ENCODE assay signal across 8 cellular contexts in the genomic region with DNA sequence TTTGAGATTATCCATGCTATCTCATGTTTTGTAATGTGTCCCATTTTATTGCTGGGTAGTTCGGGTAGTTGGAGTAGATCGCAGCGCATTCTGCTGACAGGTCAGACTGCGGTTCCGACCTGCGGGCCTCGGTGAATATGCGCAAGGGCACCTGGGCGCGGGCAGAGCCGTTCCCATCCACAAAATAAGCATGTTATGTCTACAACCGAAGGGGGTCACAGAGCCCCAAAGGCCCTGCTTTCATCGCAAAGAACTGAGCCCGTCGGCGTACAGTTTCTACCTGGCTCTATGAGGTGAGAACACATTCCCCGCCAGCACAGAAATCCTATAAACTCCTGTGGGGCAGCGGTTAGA.
DNase-seq lines count a peak whose midpoint lies in the region; ATAC-seq, FAIRE-seq and TF ChIP-seq lines count a peak whose summit lies in the region.

No MANE protein-coding gene starts in this region.

- H4K20me1 ChIP-seq in HepG2 (ENCODE audit: insufficient read depth, low read length) = no peaks in the 10 kb centered on the region

- H3K4me1 ChIP-seq in HepG2 (ENCODE audit: insufficient read depth, low read length) = peaks cover 12% of the 10 kb centered on the region; the same call in 1 of the 2 replicates
- H3K4me1 ChIP-seq in tibial nerve = peaks cover 0 to 40% (median 4%) of the 10 kb centered on the region in 4 donors

- H3K36me3 Mint-ChIP-seq in activated naive CD4-positive, alpha-beta T cell treated with anti-CD3 and anti-CD28 coated beads for 36 hours (ENCODE audit: low read depth) = peaks cover 4% of the 10 kb centered on the region
- no peaks in the 10 kb centered on the region for H3K36me3 Mint-ChIP-seq in activated naive CD8-positive, alpha-beta T cell treated with anti-CD3 and anti-CD28 coated beads for 36 hours

- peak overlapping the region; percentile 92 for H3K4me3 Mint-ChIP-seq in activated naive CD4-positive, alpha-beta T cell treated with anti-CD3 and anti-CD28 coated beads for 36 hours
- H3K4me3 Mint-ChIP-seq in activated naive CD8-positive, alpha-beta T cell treated with anti-CD3 and anti-CD28 coated beads for 36 hours = peak overlapping the region; percentile 89

- in situ Hi-C loops in HepG2 (cut with HindIII; ENCODE audit: extremely low pct_ligation_motif_present, low pct_unique_long_range_greater_than_20kb) = no loop called here

- peak overlapping the region; percentile 18 to 69 (median 26); a peak in 5 of 6 replicates for H3K4me3 ChIP-seq in HepG2 (replicated peaks in 1 of 3; ENCODE audit: insufficient read depth in 1 of 3, low read depth in 2 of 3, low read length in 3 of 3)
- H3K4me3 ChIP-seq in tibial nerve = peak overlapping the region; percentile 29 to 57 (median 51)

- FAIRE-seq in HepG2 (lab: Jason Lieb, UNC) = no peak

- peaks cover 5% of the 10 kb centered on the region for H3K9me3 Mint-ChIP-seq in activated naive CD4-positive, alpha-beta T cell treated with anti-CD3 and anti-CD28 coated beads for 36 hours
- H3K9me3 Mint-ChIP-seq in activated naive CD8-positive, alpha-beta T cell treated with anti-CD3 and anti-CD28 coated beads for 36 hours = peaks cover 7% of the 10 kb centered on the region

- TF ChIP-seq POLR2A in HepG2 (IDR thresholded peaks at IDR 0.05; ENCODE audit: insufficient read depth in 1 of 2, low read depth in 2 of 2, low read length in 2 of 2) (no peak), tibial nerve (IDR thresholded peaks at IDR 0.05) (no peak)

- intact Hi-C loops in activated naive CD4-positive, alpha-beta T cell treated with anti-CD3 and anti-CD28 coated beads for 36 hours (cut with micrococcal nuclease) = loop anchor here (1.0 to 10.0 kb wide), 5 partner anchors 88 to 709 kb away; a partner anchor contains a TSS
- intact Hi-C loops in HepG2 (cut with micrococcal nuclease; ENCODE audit: unreplicated experiment) = no loop called here

- no TSS peak for BruUV-seq in HepG2 (replicated peaks; lab: Mats Ljungman, UMichigan)

- TF ChIP-seq EP300 in HepG2 (IDR thresholded peaks at IDR 0.05; ENCODE audit: low read depth in 2 of 2, low read length in 2 of 2) (no peak), HepG2 (CRISPR knock-in tag; IDR thresholded peaks at IDR 0.05; ENCODE audit: borderline replicate concordance) (no peak), tibial nerve (IDR thresholded peaks at IDR 0.05) (no peak)

- H3K27me3 ChIP-seq in HepG2 (ENCODE audit: control insufficient read depth in 1 of 2, insufficient read depth in 2 of 2, low read length in 2 of 2) (peaks cover 0 to 17% of the 10 kb centered on the region in 2 experiments; a peak in 3 of 5 replicates), tibial nerve (peaks cover 5 to 55% of the 10 kb centered on the region in 2 donors)

- H3K36me3 ChIP-seq in HepG2 (replicated peaks in 1 of 2; ENCODE audit: control insufficient read depth in 1 of 2, insufficient read depth in 2 of 2, low read length in 2 of 2) = no peaks in the 10 kb centered on the region
- H3K36me3 ChIP-seq in tibial nerve = no peaks in the 10 kb centered on the region

- no peak for TF ChIP-seq RAD21 in HepG2 (CRISPR knock-in tag; IDR thresholded peaks at IDR 0.05)

- H3K4me2 ChIP-seq in HepG2 (ENCODE audit: low read depth, low read length) = peak overlapping the region; percentile 80

- TF ChIP-seq CTCF in HepG2 (CRISPR knock-in tag; IDR thresholded peaks at IDR 0.05) = no peak
- no peak for TF ChIP-seq CTCF in tibial nerve (IDR thresholded peaks at IDR 0.05)

- H3K9me3 ChIP-seq in HepG2 (ENCODE audit: low read length) = no peaks in the 10 kb centered on the region
- H3K9me3 ChIP-seq in tibial nerve = peaks cover 0 to 24% (median 0%) of the 10 kb centered on the region in 4 donors

- H3K9ac ChIP-seq in HepG2 (ENCODE audit: insufficient read depth, low read depth, low read length) = peak overlapping the region; percentile 84; the same call in 1 of the 2 replicates

- no peak for DNase-seq in activated naive CD4-positive, alpha-beta T cell treated with anti-CD3 and anti-CD28 coated beads for 36 hours
- no peak for DNase-seq in activated naive CD4-positive, alpha-beta T cell treated with anti-CD3 and anti-CD28 coated beads, Interleukin-2, amount 50 U/mL, for 16 hours
- DNase-seq in activated naive CD8-positive, alpha-beta T cell treated with anti-CD3 and anti-CD28 coated beads for 36 hours = no peak
- no peak for DNase-seq in HepG2 (ENCODE audit: low spot score)
- no peak for DNase-seq in tibial nerve (ENCODE audit: low spot score in 2 of 2)
- DNase-seq in stimulated activated naive CD4-positive, alpha-beta T cell treated with Interleukin-2 at 50 U/mL for 16 hours (lab: John Stamatoyannopoulos, UW) = no peak
- DNase-seq in kidney tubule cell (ENCODE audit: low spot score) = no peak

- POLR2A ChIA-PET in HepG2 (lab: Yijun Ruan, JAX) = interaction anchor here (0.9 to 1.6 kb wide), 6 partner anchors 10 to 706 kb away, joined by 3 to 10 read pairs (median 6); a partner anchor contains a TSS

- H3K27ac ChIP-seq in HepG2 (ENCODE audit: extremely low read length, insufficient read depth, low read length) (no peak overlapping the region), tibial nerve (peak overlapping the region in 2 of 4 donors; percentile 76 to 80)

- peaks cover 41% of the 10 kb centered on the region for H3K27me3 Mint-ChIP-seq in activated naive CD4-positive, alpha-beta T cell treated with anti-CD3 and anti-CD28 coated beads for 36 hours (ENCODE audit: low read depth)
- H3K27me3 Mint-ChIP-seq in activated naive CD8-positive, alpha-beta T cell treated with anti-CD3 and anti-CD28 coated beads for 36 hours = peaks cover 74% of the 10 kb centered on the region

- no peak overlapping the region for H2AFZ ChIP-seq in HepG2 (ENCODE audit: low read length)

- CTCF ChIA-PET in activated naive CD4-positive, alpha-beta T cell treated with anti-CD3 and anti-CD28 coated beads for 36 hours (lab: Charles Lee) = no interaction called here
- CTCF ChIA-PET in HepG2 (lab: Yijun Ruan, JAX; ENCODE audit: low intra/inter-chr PET ratio, low total read pairs) = no interaction called here

- WGBS in HepG2 (ENCODE audit: low lambda C conversion rate) = 61% methylated on average over 18 of the region's 18 CpGs
- WGBS in tibial nerve, 2 donors = 12 to 14% methylated on average over 16 to 18 of the region's 18 CpGs

- ATAC-seq in HepG2 (no peak), HG03159 (IDR thresholded peaks at IDR 0.05; ENCODE audit: unreplicated experiment) (no peak)

- peaks cover 46% of the 10 kb centered on the region for H3K4me1 Mint-ChIP-seq in activated naive CD4-positive, alpha-beta T cell treated with anti-CD3 and anti-CD28 coated beads for 36 hours (ENCODE audit: low read depth)
- H3K4me1 Mint-ChIP-seq in activated naive CD8-positive, alpha-beta T cell treated with anti-CD3 and anti-CD28 coated beads for 36 hours = peaks cover 43% of the 10 kb centered on the region

- H3K79me2 ChIP-seq in HepG2 (ENCODE audit: insufficient read depth, low read length) = no peaks in the 10 kb centered on the region

- H3K27ac Mint-ChIP-seq in activated naive CD4-positive, alpha-beta T cell treated with anti-CD3 and anti-CD28 coated beads for 36 hours = peak overlapping the region; percentile 100
- peak overlapping the region; percentile 100 for H3K27ac Mint-ChIP-seq in activated naive CD8-positive, alpha-beta T cell treated with anti-CD3 and anti-CD28 coated beads for 36 hours

TF ChIP-seq in HepG2, 621 proteins besides CTCF, POLR2A, EP300 and RAD21:
- no peak for TF ChIP-seq NR2F1 (CRISPR knock-in tag; IDR thresholded peaks at IDR 0.05)
- TF ChIP-seq ASH2L (IDR thresholded peaks at IDR 0.05; ENCODE audit: insufficient read length, low read depth, low read length) = no peak
- TF ChIP-seq, protein P1, sequence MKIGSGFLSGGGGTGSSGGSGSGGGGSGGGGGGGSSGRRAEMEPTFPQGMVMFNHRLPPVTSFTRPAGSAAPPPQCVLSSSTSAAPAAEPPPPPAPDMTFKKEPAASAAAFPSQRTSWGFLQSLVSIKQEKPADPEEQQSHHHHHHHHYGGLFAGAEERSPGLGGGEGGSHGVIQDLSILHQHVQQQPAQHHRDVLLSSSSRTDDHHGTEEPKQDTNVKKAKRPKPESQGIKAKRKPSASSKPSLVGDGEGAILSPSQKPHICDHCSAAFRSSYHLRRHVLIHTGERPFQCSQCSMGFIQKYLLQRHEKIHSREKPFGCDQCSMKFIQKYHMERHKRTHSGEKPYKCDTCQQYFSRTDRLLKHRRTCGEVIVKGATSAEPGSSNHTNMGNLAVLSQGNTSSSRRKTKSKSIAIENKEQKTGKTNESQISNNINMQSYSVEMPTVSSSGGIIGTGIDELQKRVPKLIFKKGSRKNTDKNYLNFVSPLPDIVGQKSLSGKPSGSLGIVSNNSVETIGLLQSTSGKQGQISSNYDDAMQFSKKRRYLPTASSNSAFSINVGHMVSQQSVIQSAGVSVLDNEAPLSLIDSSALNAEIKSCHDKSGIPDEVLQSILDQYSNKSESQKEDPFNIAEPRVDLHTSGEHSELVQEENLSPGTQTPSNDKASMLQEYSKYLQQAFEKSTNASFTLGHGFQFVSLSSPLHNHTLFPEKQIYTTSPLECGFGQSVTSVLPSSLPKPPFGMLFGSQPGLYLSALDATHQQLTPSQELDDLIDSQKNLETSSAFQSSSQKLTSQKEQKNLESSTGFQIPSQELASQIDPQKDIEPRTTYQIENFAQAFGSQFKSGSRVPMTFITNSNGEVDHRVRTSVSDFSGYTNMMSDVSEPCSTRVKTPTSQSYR (CRISPR knock-in tag; IDR thresholded peaks at IDR 0.05; ENCODE audit: borderline replicate concordance) = no peak
- no peak for TF ChIP-seq HNRNPH1 (optimal IDR thresholded peaks at IDR 0.05; ENCODE audit: low read depth, low read length)
- TF ChIP-seq KLF16 (CRISPR knock-in tag; IDR thresholded peaks at IDR 0.05) = no peak
- no peak for TF ChIP-seq ZNF761 (CRISPR knock-in tag; conservative IDR thresholded peaks at IDR 0.05)
- TF ChIP-seq TCF12 (IDR thresholded peaks at IDR 0.05) = no peak
- no peak for TF ChIP-seq TCF12 (CRISPR knock-in tag; IDR thresholded peaks at IDR 0.05)
- no peak for TF ChIP-seq ZBTB21 (CRISPR knock-in tag; IDR thresholded peaks at IDR 0.05)
- no peak for TF ChIP-seq ZFP62 (CRISPR knock-in tag; IDR thresholded peaks at IDR 0.05)
- TF ChIP-seq, protein P2, sequence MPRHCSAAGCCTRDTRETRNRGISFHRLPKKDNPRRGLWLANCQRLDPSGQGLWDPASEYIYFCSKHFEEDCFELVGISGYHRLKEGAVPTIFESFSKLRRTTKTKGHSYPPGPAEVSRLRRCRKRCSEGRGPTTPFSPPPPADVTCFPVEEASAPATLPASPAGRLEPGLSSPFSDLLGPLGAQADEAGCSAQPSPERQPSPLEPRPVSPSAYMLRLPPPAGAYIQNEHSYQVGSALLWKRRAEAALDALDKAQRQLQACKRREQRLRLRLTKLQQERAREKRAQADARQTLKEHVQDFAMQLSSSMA (CRISPR knock-in tag; IDR thresholded peaks at IDR 0.05) = no peak
- TF ChIP-seq ZFAT (CRISPR knock-in tag; conservative IDR thresholded peaks at IDR 0.05) = no peak
